ENCODE assay signal across 8 cellular contexts in genomic region chr4:166165829-166166420, GRCh38.
DNase-seq lines count a peak whose midpoint lies in the region; ATAC-seq and TF ChIP-seq lines count a peak whose summit lies in the region.

No MANE protein-coding gene starts in this region.

- TF ChIP-seq CTCF in smooth muscle cell (IDR thresholded peaks at IDR 0.05; ENCODE audit: borderline replicate concordance, insufficient read depth, poor library complexity, severe bottlenecking) = peak; percentile 73

- H3K4me3 ChIP-seq in right cardiac atrium (ENCODE audit: low read length) = no peak overlapping the region
- peak overlapping the region; percentile 19 for H3K4me3 ChIP-seq in smooth muscle cell

- no peaks in the 10 kb centered on the region for H3F3A ChIP-seq in smooth muscle cell (ENCODE audit: low read depth)

- ATAC-seq in GM19455 (IDR thresholded peaks at IDR 0.05; ENCODE audit: unreplicated experiment) (peak; percentile 96), HG03378 (IDR thresholded peaks at IDR 0.05; ENCODE audit: unreplicated experiment) (peak; percentile 99), right cardiac atrium (peak; percentile 76 to 86)

- intact Hi-C loops in right cardiac atrium (cut with DNase I) = no loop called here

- H3K79me2 ChIP-seq in smooth muscle cell (ENCODE audit: low read depth) = no peaks in the 10 kb centered on the region

- H3K27me3 ChIP-seq in right cardiac atrium (ENCODE audit: control insufficient read depth, insufficient read depth) (no peaks in the 10 kb centered on the region), smooth muscle cell (ENCODE audit: low read depth) (peaks cover 11% of the 10 kb centered on the region)

- H2AFZ ChIP-seq in smooth muscle cell (ENCODE audit: low read depth) = peak overlapping the region; percentile 84

- peak; percentile 74 for DNase-seq in EL
- peak; percentile 66 for DNase-seq in NCI-H345 (lab: John Stamatoyannopoulos, UW)
- peak; percentile 71 for DNase-seq in amniotic epithelial cell (ENCODE audit: low read depth)
- no peak for DNase-seq in right cardiac atrium
- no peak for DNase-seq in smooth muscle cell (lab: John Stamatoyannopoulos, UW; ENCODE audit: unreplicated experiment)
- DNase-seq in activated CD8-positive, alpha-beta memory T cell treated with anti-CD3 and anti-CD28 coated beads, Interleukin-2, amount 50 U/mL, for 4 hours = no peak

- no peaks in the 10 kb centered on the region for H3K36me3 ChIP-seq in smooth muscle cell (ENCODE audit: low read depth)

- no peaks in the 10 kb centered on the region for H3K4me1 ChIP-seq in right cardiac atrium (ENCODE audit: control insufficient read depth, insufficient read depth, low read length)
- H3K4me1 ChIP-seq in smooth muscle cell (ENCODE audit: low read depth) = no peaks in the 10 kb centered on the region

- H3K9me3 ChIP-seq in right cardiac atrium (ENCODE audit: control insufficient read depth, low read length) = no peaks in the 10 kb centered on the region
- no peaks in the 10 kb centered on the region for H3K9me3 ChIP-seq in smooth muscle cell (replicated peaks; ENCODE audit: low read depth)

- peak overlapping the region; percentile 70 for H3K4me2 ChIP-seq in smooth muscle cell

- H3K27ac ChIP-seq in right cardiac atrium (ENCODE audit: low read length) (no peak overlapping the region), smooth muscle cell (ENCODE audit: low read depth) (no peak overlapping the region)

- no peak overlapping the region for H3K9ac ChIP-seq in smooth muscle cell (ENCODE audit: low read depth)

- no peaks in the 10 kb centered on the region for H4K20me1 ChIP-seq in smooth muscle cell (ENCODE audit: low read depth)

- 2% methylated on average over 7 of the region's 7 CpGs for WGBS in right cardiac atrium
- 4% methylated on average over 7 of the region's 7 CpGs for WGBS in smooth muscle cell (ENCODE audit: low lambda C conversion rate)

Comparison
In these comparisons a context has a peak if more than half of its experiments do, and no peak if none do; other contexts are left out.
1. DNase-seq: peak in EL (single experiment), NCI-H345 (single experiment) and amniotic epithelial cell (single experiment); none in right cardiac atrium (0 of 3), smooth muscle cell (single experiment) and activated CD8-positive, alpha-beta memory T cell treated with anti-CD3 and anti-CD28 coated beads, Interleukin-2, amount 50 U/mL, for 4 hours (single experiment).
2. Peak in every context shown above with its lines, with median percentiles within 50 percentile points of each other: ATAC-seq.